8 cellular contexts compared by ENCODE assay signal in the genomic region with DNA sequence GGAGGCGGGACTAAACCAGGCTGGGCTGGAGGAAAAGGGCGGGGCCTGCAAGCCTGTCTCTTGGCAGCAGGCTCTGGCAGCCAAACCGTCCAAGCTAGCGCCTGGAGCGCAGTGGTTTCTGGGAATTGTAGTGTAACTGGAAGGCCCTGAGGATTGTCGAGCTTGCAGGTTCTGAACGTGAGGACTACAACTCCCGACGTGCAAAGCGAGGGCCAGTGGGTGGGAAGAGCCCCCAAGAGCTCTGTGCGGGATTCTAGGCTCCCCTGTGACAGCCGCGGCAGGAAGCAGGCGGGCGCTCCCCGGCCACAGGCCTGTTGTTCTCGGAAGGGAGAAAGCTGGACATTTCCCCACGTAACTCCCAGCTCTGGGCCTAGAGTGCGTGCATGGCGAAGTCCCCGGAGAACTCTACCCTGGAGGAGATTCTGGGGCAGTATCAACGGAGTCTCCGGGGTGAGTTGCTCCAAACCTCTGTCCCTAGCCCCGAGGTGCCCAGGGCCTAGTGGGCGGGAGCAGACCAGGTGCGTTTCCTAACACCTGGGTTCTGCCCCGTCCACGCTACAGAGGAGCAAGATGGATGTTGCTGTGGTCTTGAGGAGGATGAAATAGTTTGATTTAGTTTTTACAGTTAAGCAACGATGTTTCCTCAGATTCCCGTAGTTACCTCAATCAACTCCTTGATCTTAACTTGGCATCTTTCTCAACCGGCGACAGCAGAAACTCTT. TPM values are rescaled to one million over a fixed set of nuclear protein-coding genes. Genes with fewer than 3 reads are reported as not detected.
DNase-seq lines count a peak whose midpoint lies in the region; ATAC-seq and TF ChIP-seq lines count a peak whose summit lies in the region.

Gene SDCCAG8 (plus strand): TSS at position 251 of the 722 bp plus-strand sequence. CDS start 133 bp downstream, at position 384.

- H3K9me3 ChIP-seq in DOHH2 (ENCODE audit: control insufficient read depth, insufficient read depth, low read length): no peaks in the 10 kb centered on the region

- H3K27ac ChIP-seq in DOHH2 (ENCODE audit: low read depth, low read length) (peak within 1 kb of the TSS; percentile 83), GM23338 (ENCODE audit: low read depth) (no peak within 1 kb of the TSS; the same call in 1 of the 2 replicates)

- TF ChIP-seq CTCF in DOHH2 (IDR thresholded peaks at IDR 0.05; ENCODE audit: low read depth, low read length, poor library complexity, severe bottlenecking) (no peak), GM23338 (conservative IDR thresholded peaks at IDR 0.05; ENCODE audit: low read depth in 2 of 2) (no peak)

- H3K4me3 ChIP-seq in DOHH2 (ENCODE audit: low read length) (peak within 1 kb of the TSS; percentile 97), GM23338 (peak within 1 kb of the TSS; percentile 51)

- H3K4me2 ChIP-seq in DOHH2 (ENCODE audit: low read length) (peak within 1 kb of the TSS; percentile 78), GM23338 (peak within 1 kb of the TSS; percentile 72)

- H3K36me3 ChIP-seq in DOHH2 (ENCODE audit: control insufficient read depth, low read length) (0 out of 2 replicates have a peak, but pooled peaks cover 2% of the 10 kb centered on the region), GM23338 (ENCODE audit: insufficient read depth) (no peaks in the 10 kb centered on the region)

- no peaks in the 10 kb centered on the region; the same call in 1 of the 2 replicates for H3F3A ChIP-seq in DOHH2 (ENCODE audit: control insufficient read depth, insufficient read depth)
- H3F3A ChIP-seq in GM23338 (replicated peaks; ENCODE audit: low read depth): no peaks in the 10 kb centered on the region

- H3K9me3 Mint-ChIP-seq in GM23338 (no peaks in the 10 kb centered on the region), naive B cell (no peaks in the 10 kb centered on the region)
- no peaks in the 10 kb centered on the region for H3K9me3 Mint-ChIP-seq in stimulated activated memory B cell treated with anti-CD40 and anti-IgM and Interleukin-4, amounts not matched to agents 10 μg/mL and 1 μg/mL and 100 μg/mL, for 72 hours

- H3K36me3 Mint-ChIP-seq in GM23338 (ENCODE audit: low read depth) (no peaks in the 10 kb centered on the region; the same call in 2 of the 3 replicates), naive B cell (no peaks in the 10 kb centered on the region)
- H3K36me3 Mint-ChIP-seq in stimulated activated memory B cell treated with anti-CD40 and anti-IgM and Interleukin-4, amounts not matched to agents 10 μg/mL and 1 μg/mL and 100 μg/mL, for 72 hours: peaks cover 6% of the 10 kb centered on the region

- H3K27ac Mint-ChIP-seq in GM23338 (peak within 1 kb of the TSS; percentile 98), naive B cell (peak within 1 kb of the TSS; percentile 99 to 100 (median 100))
- peak within 1 kb of the TSS; percentile 98 for H3K27ac Mint-ChIP-seq in stimulated activated memory B cell treated with anti-CD40 and anti-IgM and Interleukin-4, amounts not matched to agents 10 μg/mL and 1 μg/mL and 100 μg/mL, for 72 hours

- H3K27me3 ChIP-seq in DOHH2 (ENCODE audit: control insufficient read depth, low read length) (no peaks in the 10 kb centered on the region), GM23338 (ENCODE audit: insufficient read depth) (no peaks in the 10 kb centered on the region)

- peak; percentile 99 for DNase-seq in GM23338 (ENCODE audit: low spot score)
- DNase-seq in LHCN-M2 (ENCODE audit: low read depth): peak; percentile 100
- peak; percentile 96 for DNase-seq in RPMI8226
- DNase-seq in activated T-helper 1 cell treated with anti-CD3 and anti-CD28 coated beads, Interleukin-2, amount 50 U/mL, for 16 hours (ENCODE audit: low read depth in 1 of 2, low spot score in 1 of 2): peak; percentile 81 to 86
- peak; percentile 100 for DNase-seq in fibroblast of gingiva (ENCODE audit: low read depth)
- DNase-seq in naive B cell: peak; percentile 94

- no peaks in the 10 kb centered on the region for H4K20me1 ChIP-seq in DOHH2 (ENCODE audit: control insufficient read depth, insufficient read depth, low read depth, low read length)
- peaks cover 10% of the 10 kb centered on the region; the same call in 1 of the 2 replicates for H4K20me1 ChIP-seq in GM23338 (replicated peaks; ENCODE audit: insufficient read depth)

- peak within 1 kb of the TSS; percentile 4; the same call in 1 of the 2 replicates for H2AFZ ChIP-seq in GM23338

- peak; percentile 81 for ATAC-seq in GM23338
- peak; percentile 72 to 73 for ATAC-seq in naive B cell (ENCODE audit: low read depth in 2 of 2)
- ATAC-seq in stimulated activated memory B cell treated with anti-CD40 and anti-IgM and Interleukin-4, amounts not matched to agents 10 μg/mL and 1 μg/mL and 100 μg/mL, for 72 hours: peak; percentile 93

- H3K27me3 Mint-ChIP-seq in GM23338 (ENCODE audit: insufficient read depth, low read depth, poor library complexity) (peaks cover 7% of the 10 kb centered on the region), naive B cell (no peaks in the 10 kb centered on the region)
- no peaks in the 10 kb centered on the region for H3K27me3 Mint-ChIP-seq in stimulated activated memory B cell treated with anti-CD40 and anti-IgM and Interleukin-4, amounts not matched to agents 10 μg/mL and 1 μg/mL and 100 μg/mL, for 72 hours

- H3K9me2 ChIP-seq in DOHH2 (replicated peaks; ENCODE audit: control insufficient read depth, low read length) (no peaks in the 10 kb centered on the region), GM23338 (ENCODE audit: insufficient read depth) (no peaks in the 10 kb centered on the region)

- H3K4me1 Mint-ChIP-seq in GM23338 (peaks cover 20% of the 10 kb centered on the region), naive B cell (peaks cover 18 to 47% (median 24%) of the 10 kb centered on the region in 3 donors)
- H3K4me1 Mint-ChIP-seq in stimulated activated memory B cell treated with anti-CD40 and anti-IgM and Interleukin-4, amounts not matched to agents 10 μg/mL and 1 μg/mL and 100 μg/mL, for 72 hours: peaks cover 14% of the 10 kb centered on the region

- H3K4me1 ChIP-seq in DOHH2 (ENCODE audit: control insufficient read depth, low read length) (peaks cover 33% of the 10 kb centered on the region), GM23338 (ENCODE audit: insufficient read depth) (peaks cover 28% of the 10 kb centered on the region)

- peak within 1 kb of the TSS; percentile 91 for H3K4me3 Mint-ChIP-seq in GM23338
- peak within 1 kb of the TSS; percentile 97 to 100 (median 99) for H3K4me3 Mint-ChIP-seq in naive B cell
- peak within 1 kb of the TSS; percentile 98 for H3K4me3 Mint-ChIP-seq in stimulated activated memory B cell treated with anti-CD40 and anti-IgM and Interleukin-4, amounts not matched to agents 10 μg/mL and 1 μg/mL and 100 μg/mL, for 72 hours

- H3K79me2 ChIP-seq in DOHH2 (ENCODE audit: control insufficient read depth, low read length): peaks cover 82% of the 10 kb centered on the region
- peaks cover 48% of the 10 kb centered on the region for H3K79me2 ChIP-seq in GM23338 (replicated peaks; ENCODE audit: insufficient read depth)

TF ChIP-seq in GM23338, 12 proteins besides CTCF, POLR2A, EP300 and RAD21:
- TF ChIP-seq POLR2AphosphoS5 (IDR thresholded peaks at IDR 0.05; ENCODE audit: low read depth) (peak; percentile 77), NANOG (IDR thresholded peaks at IDR 0.05; ENCODE audit: borderline replicate concordance) (no peak)
- TF ChIP-seq, protein P1, sequence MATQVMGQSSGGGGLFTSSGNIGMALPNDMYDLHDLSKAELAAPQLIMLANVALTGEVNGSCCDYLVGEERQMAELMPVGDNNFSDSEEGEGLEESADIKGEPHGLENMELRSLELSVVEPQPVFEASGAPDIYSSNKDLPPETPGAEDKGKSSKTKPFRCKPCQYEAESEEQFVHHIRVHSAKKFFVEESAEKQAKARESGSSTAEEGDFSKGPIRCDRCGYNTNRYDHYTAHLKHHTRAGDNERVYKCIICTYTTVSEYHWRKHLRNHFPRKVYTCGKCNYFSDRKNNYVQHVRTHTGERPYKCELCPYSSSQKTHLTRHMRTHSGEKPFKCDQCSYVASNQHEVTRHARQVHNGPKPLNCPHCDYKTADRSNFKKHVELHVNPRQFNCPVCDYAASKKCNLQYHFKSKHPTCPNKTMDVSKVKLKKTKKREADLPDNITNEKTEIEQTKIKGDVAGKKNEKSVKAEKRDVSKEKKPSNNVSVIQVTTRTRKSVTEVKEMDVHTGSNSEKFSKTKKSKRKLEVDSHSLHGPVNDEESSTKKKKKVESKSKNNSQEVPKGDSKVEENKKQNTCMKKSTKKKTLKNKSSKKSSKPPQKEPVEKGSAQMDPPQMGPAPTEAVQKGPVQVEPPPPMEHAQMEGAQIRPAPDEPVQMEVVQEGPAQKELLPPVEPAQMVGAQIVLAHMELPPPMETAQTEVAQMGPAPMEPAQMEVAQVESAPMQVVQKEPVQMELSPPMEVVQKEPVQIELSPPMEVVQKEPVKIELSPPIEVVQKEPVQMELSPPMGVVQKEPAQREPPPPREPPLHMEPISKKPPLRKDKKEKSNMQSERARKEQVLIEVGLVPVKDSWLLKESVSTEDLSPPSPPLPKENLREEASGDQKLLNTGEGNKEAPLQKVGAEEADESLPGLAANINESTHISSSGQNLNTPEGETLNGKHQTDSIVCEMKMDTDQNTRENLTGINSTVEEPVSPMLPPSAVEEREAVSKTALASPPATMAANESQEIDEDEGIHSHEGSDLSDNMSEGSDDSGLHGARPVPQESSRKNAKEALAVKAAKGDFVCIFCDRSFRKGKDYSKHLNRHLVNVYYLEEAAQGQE (IDR thresholded peaks at IDR 0.05; ENCODE audit: unreplicated experiment): no peak
- TF ChIP-seq, protein P2, sequence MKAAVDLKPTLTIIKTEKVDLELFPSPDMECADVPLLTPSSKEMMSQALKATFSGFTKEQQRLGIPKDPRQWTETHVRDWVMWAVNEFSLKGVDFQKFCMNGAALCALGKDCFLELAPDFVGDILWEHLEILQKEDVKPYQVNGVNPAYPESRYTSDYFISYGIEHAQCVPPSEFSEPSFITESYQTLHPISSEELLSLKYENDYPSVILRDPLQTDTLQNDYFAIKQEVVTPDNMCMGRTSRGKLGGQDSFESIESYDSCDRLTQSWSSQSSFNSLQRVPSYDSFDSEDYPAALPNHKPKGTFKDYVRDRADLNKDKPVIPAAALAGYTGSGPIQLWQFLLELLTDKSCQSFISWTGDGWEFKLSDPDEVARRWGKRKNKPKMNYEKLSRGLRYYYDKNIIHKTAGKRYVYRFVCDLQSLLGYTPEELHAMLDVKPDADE (IDR thresholded peaks at IDR 0.05): peak; percentile 89

RNA-seq across cellular contexts. Expression of gene SDCCAG8, which starts in this region (rescaled TPM):
- total RNA-seq in GM23338 (2014; rRNA removed; shearing (Covaris generic)): 16.1 and 28.0 TPM in 2 replicates
- polyA plus RNA-seq in GM23338 (2016; fragmentation: Nextera tagmentation; extraction: Ambion mirVana): 66.7 and 70.2 TPM in 2 replicates
- 27.3 and 29.6 TPM in 2 replicates for total RNA-seq in LHCN-M2 (2014; rRNA removed)
- 10.4 TPM for polyA plus RNA-seq in LHCN-M2 (2012)
- polyA plus RNA-seq in naive B cell (ENCODE audit: low read depth in 6 of 6): 10 to 100 TPM; 42.9 to 60.7 (median 53.0) TPM
